Comparison of ENCODE assay signal across 12 cellular contexts in genomic region chr4:108270466-108271450, GRCh38.
DNase-seq lines count a peak whose midpoint lies in the region; ATAC-seq and TF ChIP-seq lines count a peak whose summit lies in the region.
"Had no signal": no experiment of that assay in that cellular context is flagged by ENCODE, and none has a peak within 500 bp of the region (broad histone marks: within the 10 kb centered on the region; RNA-seq: fewer than 3 reads in every experiment).

No MANE protein-coding gene starts in this region.

- H3K27me3 Mint-ChIP-seq in activated T-helper 17 cell treated with anti-CD3 and anti-CD28 coated beads, Interleukin-2, amount 50 U/mL, for 72 hours = no peaks in the 10 kb centered on the region

- H3K4me1 ChIP-seq in uterus = no peaks in the 10 kb centered on the region
- H3K4me1 ChIP-seq: parathyroid adenoma, Peyer's patch had no signal

- no peaks in the 10 kb centered on the region for H3K4me1 Mint-ChIP-seq in activated T-helper 17 cell treated with anti-CD3 and anti-CD28 coated beads, Interleukin-2, amount 50 U/mL, for 72 hours

- H3K9me3 Mint-ChIP-seq in activated T-helper 17 cell treated with anti-CD3 and anti-CD28 coated beads, Interleukin-2, amount 50 U/mL, for 72 hours = no peaks in the 10 kb centered on the region

- ATAC-seq in activated T-helper 17 cell treated with anti-CD3 and anti-CD28 coated beads, Interleukin-2, amount 50 U/mL, for 72 hours (replicated peaks) = peak; percentile 23
- ATAC-seq: activated naive CD4-positive, alpha-beta T cell treated with anti-CD3 and anti-CD28 coated beads, Interleukin-2, amount 50 U/mL, for 72 hours had no signal

- no peak for TF ChIP-seq POLR2A in uterus (IDR thresholded peaks at IDR 0.05)

- no peaks in the 10 kb centered on the region for H3K36me3 ChIP-seq in uterus
- no peaks in the 10 kb centered on the region for H3K36me3 ChIP-seq in WERI-Rb-1
- H3K36me3 ChIP-seq: Peyer's patch had no signal

- H3K9me3 ChIP-seq in uterus (no peaks in the 10 kb centered on the region), WERI-Rb-1 (ENCODE audit: severe bottlenecking) (no peaks in the 10 kb centered on the region)
- H3K9me3 ChIP-seq: Peyer's patch had no signal

- POLR2A ChIA-PET in AG04449 (lab: Yijun Ruan, JAX) = no interaction called here

- H3K27ac Mint-ChIP-seq in activated T-helper 17 cell treated with anti-CD3 and anti-CD28 coated beads, Interleukin-2, amount 50 U/mL, for 72 hours = no peak overlapping the region
- H3K27ac Mint-ChIP-seq: activated naive CD4-positive, alpha-beta T cell treated with anti-CD3 and anti-CD28 coated beads, Interleukin-2, amount 50 U/mL, for 72 hours had no signal

- no peak overlapping the region for H3K4me3 Mint-ChIP-seq in activated T-helper 17 cell treated with anti-CD3 and anti-CD28 coated beads, Interleukin-2, amount 50 U/mL, for 72 hours

- H3K27ac ChIP-seq in uterus (no peak overlapping the region), WERI-Rb-1 (no peak overlapping the region)
- H3K27ac ChIP-seq: parathyroid adenoma, Peyer's patch had no signal

- CTCF ChIA-PET in AG04449 (lab: Yijun Ruan, JAX) = no interaction called here

- H3K36me3 Mint-ChIP-seq in activated T-helper 17 cell treated with anti-CD3 and anti-CD28 coated beads, Interleukin-2, amount 50 U/mL, for 72 hours (ENCODE audit: low read depth) = no peaks in the 10 kb centered on the region

- TF ChIP-seq CTCF in AG04449 (IDR thresholded peaks at IDR 0.05; ENCODE audit: insufficient read depth, low read length, missing control alignments) = no peak
- no peak for TF ChIP-seq CTCF in fibroblast of villous mesenchyme (IDR thresholded peaks at IDR 0.05; ENCODE audit: insufficient read depth, low read depth, low read length)
- no peak for TF ChIP-seq CTCF in uterus (IDR thresholded peaks at IDR 0.05)
- no peak for TF ChIP-seq CTCF in WERI-Rb-1 (IDR thresholded peaks at IDR 0.05; ENCODE audit: low read depth, low read length)

- H3K27me3 ChIP-seq in uterus (no peaks in the 10 kb centered on the region), WERI-Rb-1 (ENCODE audit: insufficient read depth, low read depth, severe bottlenecking) (peaks cover 5% of the 10 kb centered on the region)
- H3K27me3 ChIP-seq: Peyer's patch had no signal

- no peak overlapping the region for H3K4me3 ChIP-seq in AG04449 (ENCODE audit: low read depth, low read length)
- no peak overlapping the region for H3K4me3 ChIP-seq in fibroblast of villous mesenchyme (ENCODE audit: low read depth, low read length)
- H3K4me3 ChIP-seq in uterus = no peak overlapping the region
- H3K4me3 ChIP-seq in WERI-Rb-1 (ENCODE audit: low read depth, low read length) = no peak overlapping the region
- H3K4me3 ChIP-seq: Peyer's patch had no signal

- intact Hi-C loops in uterus (cut with DNase I; ENCODE audit: low total_unique reads) = no loop called here

- DNase-seq in AG04449 (ENCODE audit: low read depth, low spot score) = peak; percentile 17
- peak; percentile 23 for DNase-seq in HK-2 (ENCODE audit: unreplicated experiment)
- DNase-seq in fibroblast of villous mesenchyme (ENCODE audit: low read depth) = peak; percentile 87
- DNase-seq in uterus = no peak
- no peak for DNase-seq in WERI-Rb-1
- no peak for DNase-seq in stimulated activated CD8-positive, alpha-beta memory T cell treated with anti-CD3 and anti-CD28 coated beads, Interleukin-4, amount 100 ng/mL, for 48 hours
- no peak for DNase-seq in NCI-H446 (lab: John Stamatoyannopoulos, UW)
- DNase-seq: effector CD4-positive, alpha-beta T cell; Peyer's patch had no signal

Comparison
In these comparisons a context has a peak if more than half of its experiments do, and no peak if none do; other contexts are left out.
1. DNase-seq: peak in AG04449 (single experiment), HK-2 (single experiment) and fibroblast of villous mesenchyme (single experiment); none in uterus (0 of 2), WERI-Rb-1 (single experiment), stimulated activated CD8-positive, alpha-beta memory T cell treated with anti-CD3 and anti-CD28 coated beads, Interleukin-4, amount 100 ng/mL, for 48 hours (single experiment) and NCI-H446 (0 of 2).